Comparison of ENCODE assay signal across 19 cellular contexts in genomic region chr9:2808105-2808504, GRCh38.
"Had no signal": no experiment of that assay in that cellular context is flagged by ENCODE, and none has a peak within 500 bp of the region (broad histone marks: within the 10 kb centered on the region; RNA-seq: fewer than 3 reads in every experiment).

No MANE protein-coding gene starts in this region.

- H3K4me3 ChIP-seq: heart left ventricle, left lung, mucosa of descending colon, psoas muscle, stomach, testis had no signal

- H3K9me3 ChIP-seq: heart left ventricle, left lung, mucosa of descending colon, psoas muscle, stomach, testis had no signal

- H3K4me1 ChIP-seq: left lung, psoas muscle had no signal

- H3K27me3 ChIP-seq: heart left ventricle, left lung, stomach, testis had no signal

- ATAC-seq: effector memory CD8-positive, alpha-beta T cell; heart left ventricle; left lung; mucosa of descending colon; natural killer cell; psoas muscle had no signal

- H3K27ac ChIP-seq: epithelial cell of prostate, left lung, psoas muscle, testis had no signal

- DNase-seq: activated CD4-positive, alpha-beta memory T cell treated with anti-CD3 and anti-CD28 coated beads, Interleukin-2, amount 10 ng/mL, durations not matched to agents 7 days and 5 days; activated CD4-positive, alpha-beta T cell treated with anti-CD3 and anti-CD28 coated beads for 4 hours; activated T-cell treated with anti-CD3 and anti-CD28 coated beads, Interleukin-2, amount 50 U/mL, for 24 hours; amniotic stem cell; cerebellar nuclear complex; effector memory CD8-positive, alpha-beta T cell; foreskin melanocyte; heart left ventricle; left lung; mucosa of descending colon; natural killer cell; nucleus accumbens; psoas muscle; stimulated activated CD4-positive, alpha-beta T cell treated with anti-CD3 and anti-CD28 coated beads, Interleukin-12 subunit alpha, Interleukin-12 subunit beta, amount 100 ng/mL, for 4 hours; stimulated activated CD4-positive, alpha-beta T cell treated with anti-CD3 and anti-CD28 coated beads, Interleukin-2, amount 100 ng/mL, for 24 hours; stomach; T-helper 2 cell; testis had no signal
